Comparison of ENCODE assay signal across 10 cellular contexts in genomic region chr18:27185025-27185763, GRCh38. TPM values are rescaled to one million over a fixed set of nuclear protein-coding genes. Genes with fewer than 3 reads are reported as not detected.
DNase-seq lines count a peak whose midpoint lies in the region; ATAC-seq, FAIRE-seq and TF ChIP-seq lines count a peak whose summit lies in the region.
"Had no signal": no experiment of that assay in that cellular context is flagged by ENCODE, and none has a peak within 500 bp of the region (broad histone marks: within the 10 kb centered on the region; RNA-seq: fewer than 3 reads in every experiment).

Gene CHST9 (minus strand): TSS chr18:27185308. CDS start chr18:27142809, 42,499 bp downstream.

- H3K36me3 Mint-ChIP-seq in T-helper 17 cell (ENCODE audit: low read depth), result no peaks in the 10 kb centered on the region

- DNase-seq in NCI-H2081 (lab: John Stamatoyannopoulos, UW), result peak; percentile 36 to 55
- no peak for DNase-seq in NCI-H2081 treated with DMSO at 0.1 percent for 48 hours (lab: John Stamatoyannopoulos, UW)
- DNase-seq in breast epithelium (ENCODE audit: low spot score in 2 of 2), result no peak
- no peak for DNase-seq in HepG2 (ENCODE audit: low spot score)
- DNase-seq in upper lobe of right lung, result no peak
- DNase-seq in cortex of kidney (lab: John Stamatoyannopoulos, UW), result no peak
- no peak for DNase-seq in midbrain (lab: John Stamatoyannopoulos, UW)
- no peak for DNase-seq in T-helper 17 cell
- DNase-seq: MV-4-11; stimulated activated CD8-positive, alpha-beta memory T cell treated with anti-CD3 and anti-CD28 coated beads, Interleukin-4, amount 100 ng/mL, for 48 hours had no signal

- BruUV-seq in HepG2 (replicated peaks; lab: Mats Ljungman, UMichigan), result no TSS peak

- peaks cover 7% of the 10 kb centered on the region for H3K27me3 Mint-ChIP-seq in T-helper 17 cell

- peak within 1 kb of the TSS; percentile 61 for H3K4me2 ChIP-seq in HepG2 (ENCODE audit: low read depth, low read length)

- ATAC-seq in HepG2 (peak; percentile 98), upper lobe of right lung (peak; percentile 60), T-helper 17 cell (no peak)

- TF ChIP-seq CTCF in breast epithelium (IDR thresholded peaks at IDR 0.05), result no peak
- no peak for TF ChIP-seq CTCF in HepG2 (CRISPR knock-in tag; IDR thresholded peaks at IDR 0.05)
- no peak for TF ChIP-seq CTCF in upper lobe of right lung (IDR thresholded peaks at IDR 0.05)

- H3K79me2 ChIP-seq in HepG2 (ENCODE audit: insufficient read depth, low read length), result no peaks in the 10 kb centered on the region

- H3K4me1 Mint-ChIP-seq in T-helper 17 cell, result no peaks in the 10 kb centered on the region

- WGBS in HepG2 (ENCODE audit: low lambda C conversion rate), result 10% methylated on average over 16 of the region's 67 CpGs

- CTCF ChIA-PET in HepG2 (lab: Yijun Ruan, JAX; ENCODE audit: low intra/inter-chr PET ratio, low total read pairs), result no interaction called here

- no peaks in the 10 kb centered on the region for H3K36me3 ChIP-seq in breast epithelium
- H3K36me3 ChIP-seq in HepG2 (replicated peaks in 1 of 2; ENCODE audit: control insufficient read depth in 1 of 2, insufficient read depth in 2 of 2, low read length in 2 of 2), result no peaks in the 10 kb centered on the region
- no peaks in the 10 kb centered on the region for H3K36me3 ChIP-seq in upper lobe of right lung

- TF ChIP-seq EP300 in HepG2 (IDR thresholded peaks at IDR 0.05; ENCODE audit: low read depth in 2 of 2, low read length in 2 of 2) (no peak), HepG2 (CRISPR knock-in tag; IDR thresholded peaks at IDR 0.05; ENCODE audit: borderline replicate concordance) (no peak)

- H3K4me3 ChIP-seq in breast epithelium, result peak within 1 kb of the TSS; percentile 18 to 72 (median 66)
- H3K4me3 ChIP-seq in HepG2 (replicated peaks in 1 of 3; ENCODE audit: insufficient read depth in 1 of 3, low read depth in 2 of 3, low read length in 3 of 3), result peak within 1 kb of the TSS; percentile 30 to 43 (median 43); a peak in 4 of 6 replicates
- no peak within 1 kb of the TSS for H3K4me3 ChIP-seq in upper lobe of right lung

- H3K9ac ChIP-seq in HepG2 (ENCODE audit: insufficient read depth, low read depth, low read length), result no peak within 1 kb of the TSS

- H3K9me3 ChIP-seq in breast epithelium (no peaks in the 10 kb centered on the region), HepG2 (ENCODE audit: low read length) (no peaks in the 10 kb centered on the region), upper lobe of right lung (no peaks in the 10 kb centered on the region), T-helper 17 cell (ENCODE audit: control insufficient read depth, low read length, poor library complexity, severe bottlenecking) (no peaks in the 10 kb centered on the region)

- in situ Hi-C loops in HepG2 (cut with HindIII; ENCODE audit: extremely low pct_ligation_motif_present, low pct_unique_long_range_greater_than_20kb), result no loop called here

- H2AFZ ChIP-seq in HepG2 (ENCODE audit: low read length), result no peak within 1 kb of the TSS

- intact Hi-C loops in breast epithelium (cut with DNase I; ENCODE audit: low total_unique reads) (no loop called here), HepG2 (cut with micrococcal nuclease; ENCODE audit: unreplicated experiment) (no loop called here), upper lobe of right lung (cut with DNase I) (no loop called here)

- peak within 1 kb of the TSS; percentile 10 to 43 for H3K27ac ChIP-seq in breast epithelium
- no peak within 1 kb of the TSS for H3K27ac ChIP-seq in HepG2 (ENCODE audit: extremely low read length, insufficient read depth, low read length)
- no peak within 1 kb of the TSS for H3K27ac ChIP-seq in upper lobe of right lung

- H4K20me1 ChIP-seq in HepG2 (ENCODE audit: insufficient read depth, low read length), result no peaks in the 10 kb centered on the region

- H3K4me1 ChIP-seq in breast epithelium (no peaks in the 10 kb centered on the region), HepG2 (ENCODE audit: insufficient read depth, low read length) (peaks cover 7% of the 10 kb centered on the region; the same call in 1 of the 2 replicates), upper lobe of right lung (no peaks in the 10 kb centered on the region)

- POLR2A ChIA-PET in HepG2 (lab: Yijun Ruan, JAX), result no interaction called here

- H3K4me3 Mint-ChIP-seq in T-helper 17 cell, result no peak within 1 kb of the TSS

- TF ChIP-seq POLR2A in breast epithelium (IDR thresholded peaks at IDR 0.05) (no peak), HepG2 (IDR thresholded peaks at IDR 0.05; ENCODE audit: insufficient read depth in 1 of 2, low read depth in 2 of 2, low read length in 2 of 2) (no peak)

- FAIRE-seq in HepG2 (lab: Jason Lieb, UNC), result no peak

- H3K27ac Mint-ChIP-seq in T-helper 17 cell, result no peak within 1 kb of the TSS

- H3K27me3 ChIP-seq in breast epithelium (peaks cover 0 to 10% of the 10 kb centered on the region in 2 donors), HepG2 (ENCODE audit: control insufficient read depth in 1 of 2, insufficient read depth in 2 of 2, low read length in 2 of 2) (peaks cover 4 to 20% of the 10 kb centered on the region in 2 experiments; a peak in 4 of 5 replicates), upper lobe of right lung (peaks cover 28% of the 10 kb centered on the region)

- TF ChIP-seq RAD21 in HepG2 (CRISPR knock-in tag; IDR thresholded peaks at IDR 0.05), result no peak

TF ChIP-seq in HepG2, 621 proteins besides CTCF, POLR2A, EP300 and RAD21:
- 0 out of 2 replicates have a peak, but pooled peaks have one; percentile 13 for TF ChIP-seq ZNF687 (CRISPR knock-in tag; IDR thresholded peaks at IDR 0.05)
- no peak for TF ChIP-seq ZNF790 (CRISPR knock-in tag; IDR thresholded peaks at IDR 0.05; ENCODE audit: borderline replicate concordance)

RNA-seq across cellular contexts. Expression of gene CHST9, which starts in this region (rescaled TPM):
- total RNA-seq in breast epithelium, result 1 to 10 TPM in 2 of 3 donors, not detected in 1; 1.6 to 8.5 TPM
- total RNA-seq in HepG2 (2016; rRNA removed; fragmentation: Illumina TruSeq; extraction: Trizol), result 7.5 and 9.6 TPM in 2 replicates
- 1.2 and 1.8 TPM in 2 replicates for total RNA-seq in HepG2 (2016; cell fraction: cytosol; rRNA removed; fragmentation: Illumina TruSeq; extraction: Trizol; ENCODE audit: low read depth)
- 8.3 and 8.4 TPM in 2 replicates for total RNA-seq in HepG2 (2016; cell fraction: insoluble cytoplasmic fraction; rRNA removed; fragmentation: Illumina TruSeq; extraction: Trizol)
- total RNA-seq in HepG2 (2016; cell fraction: membrane; rRNA removed; fragmentation: Illumina TruSeq; extraction: Trizol), result 3.3 and 4.1 TPM in 2 replicates
- 13.6 and 15.2 TPM in 2 replicates for total RNA-seq in HepG2 (2016; cell fraction: nucleus; rRNA removed; fragmentation: Illumina TruSeq; extraction: Trizol)
- 1.7 and 3.2 TPM in 2 replicates for polyA plus RNA-seq in HepG2 (2011; rRNA removed)
- polyA plus RNA-seq in HepG2 (2011; cell fraction: cytosol; rRNA removed), result 1.0 and 1.4 TPM in 2 replicates
- polyA plus RNA-seq in HepG2 (2011; cell fraction: nucleus; rRNA removed), result 0.84 and 1.2 TPM in 2 replicates
- 1.8 and 2.1 TPM in 2 replicates for polyA plus RNA-seq in HepG2 (2012)
- 0.31 and 0.55 TPM in 2 replicates for polyA plus RNA-seq in HepG2 (2016; cell fraction: cytosol; fragmentation: Illumina TruSeq; extraction: Trizol; ENCODE audit: low read depth)
- 6.3 and 6.5 TPM in 2 replicates for polyA plus RNA-seq in HepG2 (2016; cell fraction: insoluble cytoplasmic fraction; fragmentation: Illumina TruSeq; extraction: Trizol; ENCODE audit: low read depth)
- 1.2 and 1.4 TPM in 2 replicates for polyA plus RNA-seq in HepG2 (2016; cell fraction: membrane; fragmentation: Illumina TruSeq; extraction: Trizol; ENCODE audit: low read depth)
- polyA plus RNA-seq in HepG2 (2016; cell fraction: nucleus; fragmentation: Illumina TruSeq; extraction: Trizol; ENCODE audit: insufficient read depth, low read depth), result 8.5 and 8.6 TPM in 2 replicates
- polyA minus RNA-seq in HepG2 (2011; rRNA and poly(A)+ RNA removed; ENCODE audit: low replicate concordance), result 1.3 TPM in 1 of 2 replicates, not detected in the other
- polyA minus RNA-seq in HepG2 (2011; cell fraction: cytosol; rRNA and poly(A)+ RNA removed), result 2.3 and 4.1 TPM in 2 replicates
- 8.1 TPM in 2 replicates for polyA minus RNA-seq in HepG2 (2011; cell fraction: nucleus; rRNA and poly(A)+ RNA removed)
- total RNA-seq in upper lobe of right lung, result 0.03 TPM
- total RNA-seq in T-helper 17 cell, result not detected

Comparison
In these comparisons a context has a peak if more than half of its experiments do, and no peak if none do; other contexts are left out.
1. DNase-seq: peak in NCI-H2081 (2 of 2); none in NCI-H2081 treated with DMSO at 0.1 percent for 48 hours (single experiment), breast epithelium (0 of 2), HepG2 (single experiment), upper lobe of right lung (single experiment), cortex of kidney (single experiment), midbrain (single experiment) and T-helper 17 cell (0 of 3).
2. Peak in ATAC-seq in upper lobe of right lung; RNA of the gene not detected or under 1 TPM.
3. H3K27ac ChIP-seq: peak in breast epithelium (2 of 2); none in HepG2 (single experiment) and upper lobe of right lung (single experiment).